Comparison of ENCODE assay signal across 8 cellular contexts in the genomic region with DNA sequence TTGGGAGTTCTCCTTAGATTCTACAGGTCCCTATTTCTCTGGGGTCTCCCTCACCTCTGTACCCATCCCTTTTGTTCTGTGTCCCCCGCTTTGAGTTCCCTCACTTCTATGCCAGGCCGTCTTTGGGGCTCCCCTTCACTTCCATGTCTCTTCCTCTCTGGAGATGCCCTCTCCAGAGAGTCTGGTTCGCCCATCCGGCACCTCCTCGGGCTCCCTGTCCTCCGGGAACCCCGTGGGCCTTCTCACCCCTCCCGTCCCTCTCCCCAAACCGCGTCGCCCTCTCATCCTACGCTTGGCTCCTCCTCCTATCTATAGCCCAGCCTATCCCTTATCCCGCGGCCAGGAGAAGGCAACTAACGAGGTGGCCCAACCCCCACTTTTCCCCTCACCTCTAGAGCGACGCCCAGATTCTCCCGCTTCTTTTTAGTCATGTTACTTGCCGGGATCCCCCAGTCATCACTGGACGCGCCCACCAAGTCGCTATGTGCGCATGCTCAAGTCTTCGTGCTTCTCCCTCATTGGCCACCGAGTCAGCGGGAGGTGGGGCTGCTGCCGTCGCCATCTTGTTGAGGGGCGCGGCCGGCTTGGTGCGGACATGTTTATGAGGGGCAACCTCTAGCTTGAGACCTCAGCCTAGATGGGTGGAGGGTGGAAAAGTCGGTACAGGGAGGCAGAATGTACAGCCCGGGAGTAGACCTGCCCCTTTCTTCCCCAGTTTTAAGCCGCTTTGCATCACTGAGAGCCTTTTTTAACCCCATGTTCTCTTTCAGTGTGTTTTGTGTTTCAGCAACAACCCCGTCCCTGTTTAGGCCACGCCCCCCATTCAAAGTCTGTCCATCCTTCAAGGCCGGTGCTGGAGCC. TPM values are rescaled to one million over a fixed set of nuclear protein-coding genes. Genes with fewer than 3 reads are reported as not detected.
A peak's percentile ranks its signal among the peaks of the same experiment; 100 is the strongest.
DNase-seq lines count a peak whose midpoint lies in the region; ATAC-seq, FAIRE-seq and TF ChIP-seq lines count a peak whose summit lies in the region.

Gene CCDC167, minus strand, starts transcription at position 461 of the 861 bp plus-strand sequence. Its CDS starts 30 bp downstream, at position 431.

- H3K27me3 Mint-ChIP-seq in astrocyte (ENCODE audit: low read depth, unreplicated experiment): peaks cover 10% of the 10 kb centered on the region

- H3K4me3 ChIP-seq in astrocyte (ENCODE audit: insufficient read depth, low read depth, low read length): peak within 1 kb of the TSS; percentile 65
- H3K4me3 ChIP-seq in aorta (ENCODE audit: low read length in 2 of 2): peak within 1 kb of the TSS; percentile 37 to 48

- H3K36me3 ChIP-seq in astrocyte (ENCODE audit: insufficient read depth, low read length) (no peaks in the 10 kb centered on the region), aorta (ENCODE audit: control insufficient read depth in 1 of 2, insufficient read depth in 2 of 2, low read length in 1 of 2) (no peaks in the 10 kb centered on the region)

- H3K4me1 ChIP-seq in astrocyte (ENCODE audit: insufficient read depth, low read length): peaks cover 6% of the 10 kb centered on the region
- no peaks in the 10 kb centered on the region for H3K4me1 ChIP-seq in aorta (ENCODE audit: control insufficient read depth in 1 of 2, insufficient read depth in 2 of 2, low read length in 2 of 2)

- H3K4me3 Mint-ChIP-seq in astrocyte (ENCODE audit: unreplicated experiment): peak within 1 kb of the TSS; percentile 94

- peak within 1 kb of the TSS; percentile 87 for H3K9ac ChIP-seq in astrocyte (ENCODE audit: low read length)

- H3K27me3 ChIP-seq in astrocyte (ENCODE audit: insufficient read depth, low read length) (no peaks in the 10 kb centered on the region), aorta (ENCODE audit: control insufficient read depth in 1 of 2, insufficient read depth in 2 of 2, low read length in 1 of 2) (no peaks in the 10 kb centered on the region)

- H3K27ac Mint-ChIP-seq in astrocyte (ENCODE audit: unreplicated experiment): peak within 1 kb of the TSS; percentile 81

- peaks cover 2% of the 10 kb centered on the region for H3K36me3 Mint-ChIP-seq in astrocyte (ENCODE audit: low read depth, unreplicated experiment)

- TF ChIP-seq CTCF in astrocyte (IDR thresholded peaks at IDR 0.05; ENCODE audit: insufficient read depth, low read depth, low read length): no peak

- H3K4me2 ChIP-seq in astrocyte (ENCODE audit: low read length): peak within 1 kb of the TSS; percentile 95

- DNase-seq in NCI-H2081 (lab: John Stamatoyannopoulos, UW): peak; percentile 99
- DNase-seq in T-helper 9 cell: peak; percentile 92
- DNase-seq in astrocyte (ENCODE audit: low read depth): peak; percentile 94
- peak; percentile 99 for DNase-seq in hepatic stellate cell (ENCODE audit: low spot score)
- peak; percentile 92 for DNase-seq in renal cortical epithelial cell (ENCODE audit: low read depth)
- peak; percentile 97 to 98 for DNase-seq in aorta

- H3K9me3 ChIP-seq in astrocyte (ENCODE audit: insufficient read depth, low read depth, low read length) (no peaks in the 10 kb centered on the region), aorta (ENCODE audit: control insufficient read depth, low read length) (no peaks in the 10 kb centered on the region)

- no peaks in the 10 kb centered on the region for H4K20me1 ChIP-seq in astrocyte (ENCODE audit: insufficient read depth, low read length)

- no peak for FAIRE-seq in astrocyte (lab: Jason Lieb, UNC)

- intact Hi-C loops in aorta (cut with DNase I): no loop called here

- peaks cover 4% of the 10 kb centered on the region for H3K4me1 Mint-ChIP-seq in astrocyte (ENCODE audit: low read depth, unreplicated experiment)

- WGBS in aorta, 2 donors: 1% methylated on average over 38 of the region's 38 CpGs

- ATAC-seq in GM18511 (IDR thresholded peaks at IDR 0.05; ENCODE audit: unreplicated experiment): peak; percentile 89
- peak; percentile 78 for ATAC-seq in HG03039 (IDR thresholded peaks at IDR 0.05; ENCODE audit: unreplicated experiment)
- ATAC-seq in aorta (ENCODE audit: low FRiP score): peak; percentile 97

- H2AFZ ChIP-seq in astrocyte (ENCODE audit: low read depth, low read length): peak within 1 kb of the TSS; percentile 93

- H3K79me2 ChIP-seq in astrocyte (ENCODE audit: insufficient read depth, low read length): peaks cover 2% of the 10 kb centered on the region

- peak within 1 kb of the TSS; percentile 70 for H3K27ac ChIP-seq in astrocyte (ENCODE audit: low read depth, low read length)
- no peak within 1 kb of the TSS for H3K27ac ChIP-seq in aorta (ENCODE audit: low read depth in 1 of 2, low read length in 2 of 2)

- no peaks in the 10 kb centered on the region for H3K9me3 Mint-ChIP-seq in astrocyte (ENCODE audit: unreplicated experiment)

RNA-seq across cellular contexts. Expression of gene CCDC167, which starts in this region (rescaled TPM):
- total RNA-seq in astrocyte (24.0 and 31.9 TPM in 2 replicates), renal cortical epithelial cell (21.1 and 46.5 TPM in 2 replicates), aorta (10 to 100 TPM; 11.5 to 13.9 TPM)
- 10 to 100 TPM; 15.8 to 34.1 TPM for polyA plus RNA-seq in aorta
